Comparison of ENCODE assay signal across 23 cellular contexts in the genomic region with DNA sequence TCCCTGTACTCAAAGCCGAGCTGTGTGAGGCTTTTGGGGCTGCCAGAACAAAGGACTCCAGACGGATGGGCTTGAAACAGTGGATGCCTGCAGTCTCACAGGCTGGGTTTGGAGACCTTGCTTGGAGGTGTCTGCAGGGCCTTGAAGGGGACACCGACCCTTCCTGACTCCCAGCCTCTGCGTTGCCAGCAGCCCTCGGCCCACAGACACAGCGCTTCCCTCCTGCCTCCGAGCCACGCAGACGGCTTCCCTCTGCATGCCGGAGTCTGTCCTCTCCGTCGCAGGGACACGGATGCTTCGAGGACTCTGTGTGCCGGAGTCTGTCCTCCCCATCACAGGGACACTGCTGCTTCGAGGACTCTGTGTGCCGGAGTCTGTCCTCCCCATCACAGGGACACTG.
A peak's percentile ranks its signal among the peaks of the same experiment; 100 is the strongest.
DNase-seq lines count a peak whose midpoint lies in the region; ATAC-seq, FAIRE-seq and TF ChIP-seq lines count a peak whose summit lies in the region.
"Had no signal": no experiment of that assay in that cellular context is flagged by ENCODE, and none has a peak within 500 bp of the region (broad histone marks: within the 10 kb centered on the region; RNA-seq: fewer than 3 reads in every experiment).

No MANE protein-coding gene starts in this region.

- H3K4me3 Mint-ChIP-seq in chondrocyte (ENCODE audit: unreplicated experiment), result no peak overlapping the region
- H3K4me3 Mint-ChIP-seq in natural killer cell treated with Interleukin-12 subunit alpha and Interleukin-12 subunit beta and Interleukin-15 and Interleukin-18, amount 100 ng/mL, for 72 hours, result no peak overlapping the region
- H3K4me3 Mint-ChIP-seq: CD14-positive monocyte; CD4-positive, alpha-beta memory T cell; CD4-positive, CD25-positive, alpha-beta regulatory T cell; CD8-positive, alpha-beta memory T cell had no signal

- H3K36me3 ChIP-seq in neuronal stem cell (replicated peaks in 1 of 2; ENCODE audit: control insufficient read depth in 2 of 2, insufficient read depth in 2 of 2, low read length in 2 of 2), result no peaks in the 10 kb centered on the region
- H3K36me3 ChIP-seq: BE2C, BLaER1 had no signal

- no peak for ATAC-seq in natural killer cell treated with Interleukin-12 subunit alpha and Interleukin-12 subunit beta and Interleukin-15 and Interleukin-18, amount 100 ng/mL, for 72 hours
- ATAC-seq in GM21367 (IDR thresholded peaks at IDR 0.05; ENCODE audit: unreplicated experiment), result no peak

- no peak overlapping the region for H4K91ac ChIP-seq in neuronal stem cell (ENCODE audit: low read depth, low read length, poor library complexity)

- peak overlapping the region; percentile 80 for H3K23ac ChIP-seq in neuronal stem cell (ENCODE audit: low read depth, low read length, poor library complexity)

- DNase-seq in chondrocyte (ENCODE audit: low spot score) (peak; percentile 85), coronary artery (ENCODE audit: low spot score) (peak; percentile 45), neuronal stem cell (ENCODE audit: low spot score) (no peak), urothelium cell line (ENCODE audit: low spot score) (no peak)
- no peak for DNase-seq in natural killer cell treated with Interleukin-12 subunit alpha and Interleukin-12 subunit beta and Interleukin-15 and Interleukin-18, amount 100 ng/mL, for 72 hours (ENCODE audit: low spot score)
- DNase-seq: 8988T; ACHN; BE2C; C1 segment of cervical spinal cord; CD4-positive, alpha-beta memory T cell; CD4-positive, CD25-positive, alpha-beta regulatory T cell; CD8-positive, alpha-beta memory T cell; COR-L47; DMS 273 treated with DMSO at 0.1 percent for 48 hours; DMS79 treated with DMSO at 0.1 percent for 48 hours; GF-D8 had no signal

- H2BK5ac ChIP-seq in neuronal stem cell (ENCODE audit: low read length), result peak overlapping the region; percentile 60

- FAIRE-seq in urothelium cell line (lab: Jason Lieb, UNC), result no peak
- FAIRE-seq: A204.1, G401.6, GM12891, GM19239 had no signal

- no CpG with 5 or more reads among the region's 17 CpGs for WGBS in neuronal stem cell (ENCODE audit: extremely low coverage in 2 of 2, insufficient read length in 2 of 2, insufficient replicate concordance in 1 of 2), 2 donors

- H3K4me1 ChIP-seq in neuronal stem cell (ENCODE audit: control insufficient read depth in 2 of 2, insufficient read depth in 1 of 2, low read depth in 1 of 2, low read length in 2 of 2), result peaks cover 0 to 8% of the 10 kb centered on the region in 2 donors
- H3K4me1 ChIP-seq: BE2C, BLaER1 had no signal

- H4K8ac ChIP-seq in neuronal stem cell (ENCODE audit: low read depth, low read length), result peak overlapping the region; percentile 70

- H2BK12ac ChIP-seq in neuronal stem cell (ENCODE audit: low read length), result peak overlapping the region; percentile 96

- H3K4ac ChIP-seq in neuronal stem cell (ENCODE audit: low read length), result no peak overlapping the region

- peak overlapping the region; percentile 16 for H2AFZ ChIP-seq in neuronal stem cell (ENCODE audit: low read length)

- H2BK15ac ChIP-seq in neuronal stem cell (ENCODE audit: low read length), result no peak overlapping the region

- H3K18ac ChIP-seq in neuronal stem cell (ENCODE audit: low read length), result peak overlapping the region; percentile 94

- no peaks in the 10 kb centered on the region for H3K9me3 Mint-ChIP-seq in chondrocyte (ENCODE audit: low read depth)
- no peaks in the 10 kb centered on the region for H3K9me3 Mint-ChIP-seq in natural killer cell treated with Interleukin-12 subunit alpha and Interleukin-12 subunit beta and Interleukin-15 and Interleukin-18, amount 100 ng/mL, for 72 hours
- H3K9me3 Mint-ChIP-seq: CD4-positive, alpha-beta memory T cell had no signal

- no peak overlapping the region for H3K4me2 ChIP-seq in neuronal stem cell (ENCODE audit: insufficient read depth, low read length, poor library complexity, severe bottlenecking)
- H3K4me2 ChIP-seq: BLaER1 had no signal

- peak overlapping the region; percentile 54 for H2BK120ac ChIP-seq in neuronal stem cell (ENCODE audit: low read depth, low read length)

- TF ChIP-seq CTCF in chondrocyte (IDR thresholded peaks at IDR 0.05) (no peak), coronary artery (IDR thresholded peaks at IDR 0.05) (no peak)

- no peaks in the 10 kb centered on the region for H3K79me1 ChIP-seq in neuronal stem cell (ENCODE audit: low read depth, low read length)

- H3K14ac ChIP-seq in neuronal stem cell (ENCODE audit: low read length), result peak overlapping the region; percentile 65

- peak overlapping the region; percentile 83 for H2AK5ac ChIP-seq in neuronal stem cell (ENCODE audit: low read depth, low read length)

- H3K27ac Mint-ChIP-seq in chondrocyte (ENCODE audit: unreplicated experiment), result no peak overlapping the region
- no peak overlapping the region for H3K27ac Mint-ChIP-seq in natural killer cell treated with Interleukin-12 subunit alpha and Interleukin-12 subunit beta and Interleukin-15 and Interleukin-18, amount 100 ng/mL, for 72 hours
- H3K27ac Mint-ChIP-seq: CD14-positive monocyte; CD4-positive, alpha-beta memory T cell; CD4-positive, CD25-positive, alpha-beta regulatory T cell; CD8-positive, alpha-beta memory T cell had no signal

- H3K27ac ChIP-seq in coronary artery (no peak overlapping the region), neuronal stem cell (replicated peaks; ENCODE audit: low read length) (no peak overlapping the region)
- H3K27ac ChIP-seq: BLaER1 had no signal

- H3K9me3 ChIP-seq in neuronal stem cell (replicated peaks in 1 of 2; ENCODE audit: control insufficient read depth in 2 of 2, insufficient read depth in 1 of 2, low read depth in 1 of 2, low read length in 2 of 2), result peaks cover 3 to 4% of the 10 kb centered on the region in 2 donors
- H3K9me3 ChIP-seq: BE2C, BLaER1 had no signal

- no peaks in the 10 kb centered on the region for H3K27me3 ChIP-seq in neuronal stem cell (ENCODE audit: control insufficient read depth in 3 of 3, insufficient read depth in 3 of 3, low read depth in 1 of 3, low read length in 3 of 3)
- H3K27me3 ChIP-seq: BE2C, BLaER1 had no signal

- H3K9ac ChIP-seq in neuronal stem cell (ENCODE audit: low read depth, low read length, poor library complexity), result peak overlapping the region; percentile 66
- H3K9ac ChIP-seq: BLaER1 had no signal

- H3K4me3 ChIP-seq in coronary artery (no peak overlapping the region), neuronal stem cell (ENCODE audit: low read length in 2 of 2) (no peak overlapping the region)
- H3K4me3 ChIP-seq: BLaER1 had no signal

- no peaks in the 10 kb centered on the region for H3K27me3 Mint-ChIP-seq in chondrocyte (ENCODE audit: low read depth)
- H3K27me3 Mint-ChIP-seq in natural killer cell treated with Interleukin-12 subunit alpha and Interleukin-12 subunit beta and Interleukin-15 and Interleukin-18, amount 100 ng/mL, for 72 hours, result no peaks in the 10 kb centered on the region
- H3K27me3 Mint-ChIP-seq: CD4-positive, alpha-beta memory T cell; CD4-positive, CD25-positive, alpha-beta regulatory T cell had no signal

- H3K4me1 Mint-ChIP-seq in chondrocyte (ENCODE audit: low read depth), result no peaks in the 10 kb centered on the region
- H3K4me1 Mint-ChIP-seq in natural killer cell treated with Interleukin-12 subunit alpha and Interleukin-12 subunit beta and Interleukin-15 and Interleukin-18, amount 100 ng/mL, for 72 hours (ENCODE audit: low read depth in 2 of 2), result no peaks in the 10 kb centered on the region
- H3K4me1 Mint-ChIP-seq: CD4-positive, CD25-positive, alpha-beta regulatory T cell; CD8-positive, alpha-beta memory T cell had no signal

- H3K36me3 Mint-ChIP-seq in chondrocyte (ENCODE audit: low read depth), result no peaks in the 10 kb centered on the region
- no peaks in the 10 kb centered on the region for H3K36me3 Mint-ChIP-seq in natural killer cell treated with Interleukin-12 subunit alpha and Interleukin-12 subunit beta and Interleukin-15 and Interleukin-18, amount 100 ng/mL, for 72 hours
- H3K36me3 Mint-ChIP-seq: CD4-positive, alpha-beta memory T cell; CD4-positive, CD25-positive, alpha-beta regulatory T cell; CD8-positive, alpha-beta memory T cell had no signal

Comparison
In these comparisons a context has a peak if more than half of its experiments do, and no peak if none do; other contexts are left out.
1. DNase-seq: peak in chondrocyte (single experiment) and coronary artery (single experiment); none in neuronal stem cell (single experiment), natural killer cell treated with Interleukin-12 subunit alpha and Interleukin-12 subunit beta and Interleukin-15 and Interleukin-18, amount 100 ng/mL, for 72 hours (single experiment) and urothelium cell line (single experiment).